Comparison of ENCODE assay signal across 11 cellular contexts in the genomic region with DNA sequence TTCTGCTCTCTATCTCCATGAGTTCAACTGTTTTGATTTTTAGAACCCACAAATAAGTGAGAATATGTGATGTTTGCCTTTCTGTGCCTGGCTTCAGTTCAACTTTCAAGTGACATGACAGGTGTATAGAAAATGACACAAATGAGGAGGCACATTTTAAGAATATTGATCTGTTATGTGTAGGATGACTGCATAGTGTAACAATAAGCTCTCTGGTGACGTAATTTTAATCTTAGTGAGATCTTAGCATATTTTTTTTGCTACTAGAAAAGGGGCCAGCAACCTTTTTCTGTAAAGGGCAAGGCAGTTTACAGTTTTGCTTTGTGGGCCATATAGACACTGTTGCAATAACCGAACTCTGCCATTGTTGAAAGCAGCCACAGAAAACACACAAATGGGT.
"Had no signal": no experiment of that assay in that cellular context is flagged by ENCODE, and none has a peak within 500 bp of the region (broad histone marks: within the 10 kb centered on the region; RNA-seq: fewer than 3 reads in every experiment).

No MANE protein-coding gene starts in this region.

- H3K9me3 ChIP-seq: HAP-1 had no signal

- FAIRE-seq: H1, H54 had no signal

- H2AFZ ChIP-seq: GM23248, GM23338 had no signal

- H3K9ac ChIP-seq: GM23248 had no signal

- H3K4me1 ChIP-seq: HAP-1 had no signal

- H3K27ac ChIP-seq: GM23248 had no signal

- H3K4me3 ChIP-seq: GM23248, GM23338, HAP-1 had no signal

- H3K36me3 ChIP-seq: HAP-1 had no signal

- DNase-seq: GM23248, GOT3, H7, H9, HCEC 1CT, HFFc6 had no signal

- H3K4me2 ChIP-seq: GM23338 had no signal

- ATAC-seq: GM23338, HCT116 had no signal
